In genomic region chr12:105744659-105745058, GRCh38 we compare ENCODE assay signal across 1 cellular context.
TF ChIP-seq lines count a peak whose summit lies in the region.

No MANE protein-coding gene starts in this region.

TF ChIP-seq in GM23338, 12 proteins besides CTCF, POLR2A, EP300 and RAD21 (continued from another document):
- no peak for TF ChIP-seq ZNF462 (CRISPR knock-in tag; IDR thresholded peaks at IDR 0.05)
- no peak for TF ChIP-seq POLR2AphosphoS5 (IDR thresholded peaks at IDR 0.05; ENCODE audit: low read depth)
